8 cellular contexts compared by ENCODE assay signal in the genomic region with DNA sequence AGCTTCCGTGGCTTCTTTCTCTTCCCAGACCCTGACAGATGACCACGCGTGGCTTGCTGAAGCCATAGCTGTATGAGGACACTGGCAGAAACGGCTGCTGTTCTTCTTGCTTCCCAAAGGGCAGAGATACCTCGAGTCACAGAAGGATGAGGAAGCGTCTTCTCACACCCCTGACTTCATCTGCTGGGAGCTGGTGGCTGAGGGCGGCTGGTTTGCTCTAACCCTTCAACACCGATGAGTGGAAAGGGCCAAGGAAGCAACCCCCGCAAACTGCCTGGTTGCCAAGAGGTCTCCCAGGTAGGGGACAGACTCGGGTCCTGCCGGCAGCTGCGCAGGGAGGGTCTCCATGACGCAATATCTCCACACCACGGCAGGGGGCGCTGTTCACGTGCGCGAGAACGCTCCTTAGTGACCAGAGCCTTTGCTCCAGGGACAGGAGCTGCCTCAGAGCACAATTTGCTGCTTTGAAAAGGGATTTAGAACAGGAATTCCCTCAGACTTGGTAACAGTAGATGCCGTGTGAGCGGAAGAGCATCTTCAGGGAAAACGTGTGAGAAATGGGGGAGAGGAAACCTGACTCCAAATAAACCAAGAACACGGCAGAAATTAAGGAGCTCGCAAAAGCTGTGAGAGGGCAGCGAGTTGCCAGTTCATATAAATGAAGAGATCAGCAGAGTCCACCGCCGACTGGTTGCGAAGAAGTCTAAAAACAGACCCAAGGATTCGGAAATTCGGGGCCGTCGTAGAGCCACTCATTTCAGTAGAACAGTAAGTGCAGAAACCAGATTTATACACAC.
DNase-seq lines count a peak whose midpoint lies in the region; ATAC-seq and TF ChIP-seq lines count a peak whose summit lies in the region.

No MANE protein-coding gene starts in this region.

- TF ChIP-seq CTCF in GM12873 (IDR thresholded peaks at IDR 0.05; ENCODE audit: insufficient read depth, low read depth, low read length, missing control alignments) (peak; percentile 94), epithelial cell of esophagus (IDR thresholded peaks at IDR 0.05; ENCODE audit: insufficient read depth, low read depth, low read length, missing control alignments) (peak; percentile 89)

- no peak overlapping the region for H3K4me3 ChIP-seq in epithelial cell of esophagus (ENCODE audit: low read length)

- DNase-seq in NOMO-1 treated with dmso at 0.1 percent for 144 hours (lab: John Stamatoyannopoulos, UW; ENCODE audit: unreplicated experiment) (peak; percentile 15), activated T-cell treated with anti-CD3 and anti-CD28 coated beads for 24 hours (ENCODE audit: low read depth) (peak; percentile 57), epithelial cell of esophagus (ENCODE audit: low read depth) (peak; percentile 67), myocyte (ENCODE audit: low read depth) (peak; percentile 81)
- peak; percentile 38 to 51 for DNase-seq in stimulated activated CD8-positive, alpha-beta memory T cell treated with anti-CD3 and anti-CD28 coated beads, Interleukin-4, amount 100 ng/mL, for 4 hours (ENCODE audit: low read depth in 2 of 2, low spot score in 1 of 2)

- peak; percentile 67 for ATAC-seq in HG03442 (IDR thresholded peaks at IDR 0.05; ENCODE audit: unreplicated experiment)
- ATAC-seq in HG03135 (IDR thresholded peaks at IDR 0.05; ENCODE audit: unreplicated experiment), result no peak

Comparison
In these comparisons a context has a peak if more than half of its experiments do, and no peak if none do; other contexts are left out.
1. DNase-seq: peak in every context shown above with its lines; median percentile 81 in myocyte; 67 in epithelial cell of esophagus; 57 in activated T-cell treated with anti-CD3 and anti-CD28 coated beads for 24 hours; 44 in stimulated activated CD8-positive, alpha-beta memory T cell treated with anti-CD3 and anti-CD28 coated beads, Interleukin-4, amount 100 ng/mL, for 4 hours; 15 in NOMO-1 treated with dmso at 0.1 percent for 144 hours.